In the genomic region with DNA sequence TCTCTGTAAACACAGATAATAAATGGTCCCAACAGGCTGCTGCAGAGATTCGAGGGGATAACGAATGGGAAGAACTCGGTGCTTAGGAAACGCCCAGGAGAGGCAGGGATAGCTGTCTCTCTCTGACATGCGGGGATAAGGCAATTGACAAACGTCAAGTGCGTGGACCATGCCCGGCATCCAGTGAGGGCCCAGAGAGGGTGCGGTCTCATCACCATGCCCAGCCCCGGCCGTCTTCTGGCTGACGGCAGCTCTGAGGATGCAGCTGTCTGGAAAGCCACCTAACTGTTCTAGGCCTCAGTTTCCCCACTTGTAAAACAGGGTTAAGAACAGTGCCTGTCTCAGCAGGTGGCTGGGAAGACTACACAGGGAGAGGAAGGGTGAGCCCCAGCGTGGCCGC, we compare ENCODE assay signal across 21 cellular contexts. TPM values are rescaled to one million over a fixed set of nuclear protein-coding genes. Genes with fewer than 3 reads are reported as not detected.
DNase-seq lines count a peak whose midpoint lies in the region; ATAC-seq and TF ChIP-seq lines count a peak whose summit lies in the region.
"Had no signal": no experiment of that assay in that cellular context is flagged by ENCODE, and none has a peak within 500 bp of the region (broad histone marks: within the 10 kb centered on the region; RNA-seq: fewer than 3 reads in every experiment).

No MANE protein-coding gene starts in this region.

- H3K36me3 Mint-ChIP-seq in activated CD4-positive, alpha-beta T cell treated with anti-CD3 and anti-CD28 coated beads, Interleukin-2, amount 10 ng/mL, durations not matched to agents 24 days and 14 days (ENCODE audit: low read depth): peaks cover 3% of the 10 kb centered on the region
- H3K36me3 Mint-ChIP-seq in central memory CD8-positive, alpha-beta T cell (ENCODE audit: insufficient read depth): peaks cover 10% of the 10 kb centered on the region

- peaks cover 20% of the 10 kb centered on the region for H3K4me1 Mint-ChIP-seq in activated CD4-positive, alpha-beta T cell treated with anti-CD3 and anti-CD28 coated beads, Interleukin-2, amount 10 ng/mL, durations not matched to agents 24 days and 14 days
- peaks cover 29% of the 10 kb centered on the region for H3K4me1 Mint-ChIP-seq in central memory CD8-positive, alpha-beta T cell

- no peak for ATAC-seq in central memory CD8-positive, alpha-beta T cell (replicated peaks; ENCODE audit: extremely low read depth, poor library complexity, severe bottlenecking)
- no peak for ATAC-seq in HG02642 (IDR thresholded peaks at IDR 0.05; ENCODE audit: poor library complexity, unreplicated experiment)

- TF ChIP-seq CTCF in osteoblast (IDR thresholded peaks at IDR 0.05; ENCODE audit: extremely low read depth, low read depth, low read length): no peak

- H3K36me3 ChIP-seq in osteoblast (ENCODE audit: insufficient read depth, low read length): peaks cover 5% of the 10 kb centered on the region
- H3K36me3 ChIP-seq: BE2C had no signal

- H3K79me2 ChIP-seq in osteoblast (ENCODE audit: insufficient read depth, low read length): peaks cover 1% of the 10 kb centered on the region

- no peak overlapping the region for H3K27ac ChIP-seq in osteoblast (ENCODE audit: low read depth, low read length)
- H3K27ac ChIP-seq: 22Rv1, GM23248 had no signal

- H3K4me3 Mint-ChIP-seq in activated CD4-positive, alpha-beta T cell treated with anti-CD3 and anti-CD28 coated beads, Interleukin-2, amount 10 ng/mL, durations not matched to agents 24 days and 14 days: no peak overlapping the region
- no peak overlapping the region for H3K4me3 Mint-ChIP-seq in central memory CD8-positive, alpha-beta T cell

- H3K27me3 Mint-ChIP-seq in activated CD4-positive, alpha-beta T cell treated with anti-CD3 and anti-CD28 coated beads, Interleukin-2, amount 10 ng/mL, durations not matched to agents 24 days and 14 days: no peaks in the 10 kb centered on the region
- H3K27me3 Mint-ChIP-seq in central memory CD8-positive, alpha-beta T cell: no peaks in the 10 kb centered on the region
- H3K27me3 Mint-ChIP-seq: CD4-positive, alpha-beta memory T cell had no signal

- no peak overlapping the region for H3K4me2 ChIP-seq in osteoblast (ENCODE audit: insufficient read depth, low read length)

- H3K4me3 ChIP-seq in osteoblast (ENCODE audit: insufficient read depth, low read length): no peak overlapping the region
- H3K4me3 ChIP-seq: GM23248 had no signal

- H2AFZ ChIP-seq in osteoblast (ENCODE audit: low read length): no peak overlapping the region
- H2AFZ ChIP-seq: GM23248 had no signal

- no peaks in the 10 kb centered on the region for H3K27me3 ChIP-seq in osteoblast (ENCODE audit: insufficient read depth, low read length)
- H3K27me3 ChIP-seq: BE2C had no signal

- no peaks in the 10 kb centered on the region for H3K9me3 Mint-ChIP-seq in activated CD4-positive, alpha-beta T cell treated with anti-CD3 and anti-CD28 coated beads, Interleukin-2, amount 10 ng/mL, durations not matched to agents 24 days and 14 days
- no peaks in the 10 kb centered on the region for H3K9me3 Mint-ChIP-seq in central memory CD8-positive, alpha-beta T cell
- H3K9me3 Mint-ChIP-seq: CD4-positive, alpha-beta memory T cell had no signal

- DNase-seq in activated CD4-positive, alpha-beta T cell treated with anti-CD3 and anti-CD28 coated beads, Interleukin-2, amount 10 ng/mL, durations not matched to agents 24 days and 14 days: no peak
- DNase-seq in activated CD4-positive, alpha-beta T cell treated with anti-CD3 and anti-CD28 coated beads for 48 hours: no peak
- DNase-seq in central memory CD8-positive, alpha-beta T cell (ENCODE audit: low spot score in 2 of 2): no peak
- peak; percentile 55 for DNase-seq in osteoblast (ENCODE audit: insufficient read length, low spot score, missing footprints)
- no peak for DNase-seq in NCI-H2081 (lab: John Stamatoyannopoulos, UW)
- DNase-seq in MV-4-11 (lab: John Stamatoyannopoulos, UW): no peak
- no peak for DNase-seq in NCI-H187 (lab: John Stamatoyannopoulos, UW)
- DNase-seq: ACHN; AML-193; BE2C; C1 segment of cervical spinal cord; Calu3; CD4-positive, alpha-beta memory T cell; COR-L47; DMS79 treated with DMSO at 0.1 percent for 48 hours; GF-D8; GM23248; H7; HCEC 1CT had no signal

- H4K20me1 ChIP-seq in osteoblast (ENCODE audit: insufficient read depth, low read length): peaks cover 9% of the 10 kb centered on the region

- intact Hi-C loops in activated CD4-positive, alpha-beta T cell treated with anti-CD3 and anti-CD28 coated beads, Interleukin-2, amount 10 ng/mL, durations not matched to agents 24 days and 14 days (cut with micrococcal nuclease): no loop called here

- H3K4me1 ChIP-seq in osteoblast (ENCODE audit: insufficient read depth, low read length): peaks cover 15% of the 10 kb centered on the region

- H3K9me3 ChIP-seq in osteoblast (ENCODE audit: low read depth, low read length): no peaks in the 10 kb centered on the region
- H3K9me3 ChIP-seq: BE2C had no signal

- H3K27ac Mint-ChIP-seq in activated CD4-positive, alpha-beta T cell treated with anti-CD3 and anti-CD28 coated beads, Interleukin-2, amount 10 ng/mL, durations not matched to agents 24 days and 14 days: peak overlapping the region; percentile 54
- H3K27ac Mint-ChIP-seq in central memory CD8-positive, alpha-beta T cell (ENCODE audit: low read depth): peak overlapping the region; percentile 67

RNA-seq across cellular contexts. Expression of a gene that starts 48.1 kb away (rescaled TPM):
- total RNA-seq in activated CD4-positive, alpha-beta T cell treated with anti-CD3 and anti-CD28 coated beads, Interleukin-2, amount 10 ng/mL, durations not matched to agents 24 days and 14 days: 133 and 136 TPM in 2 replicates
- 9.1 and 10.9 TPM in 2 replicates for total RNA-seq in osteoblast

Comparison
In these comparisons a context has a peak if more than half of its experiments do, and no peak if none do; other contexts are left out.
1. RNA of a gene that starts 48.1 kb away (total RNA-seq): 133 to 136 TPM in activated CD4-positive, alpha-beta T cell treated with anti-CD3 and anti-CD28 coated beads, Interleukin-2, amount 10 ng/mL, durations not matched to agents 24 days and 14 days; 9.1 to 10.9 TPM in osteoblast; every median in the first group is over 10 times any median in the second.